26 cellular contexts compared by ENCODE assay signal in the genomic region with DNA sequence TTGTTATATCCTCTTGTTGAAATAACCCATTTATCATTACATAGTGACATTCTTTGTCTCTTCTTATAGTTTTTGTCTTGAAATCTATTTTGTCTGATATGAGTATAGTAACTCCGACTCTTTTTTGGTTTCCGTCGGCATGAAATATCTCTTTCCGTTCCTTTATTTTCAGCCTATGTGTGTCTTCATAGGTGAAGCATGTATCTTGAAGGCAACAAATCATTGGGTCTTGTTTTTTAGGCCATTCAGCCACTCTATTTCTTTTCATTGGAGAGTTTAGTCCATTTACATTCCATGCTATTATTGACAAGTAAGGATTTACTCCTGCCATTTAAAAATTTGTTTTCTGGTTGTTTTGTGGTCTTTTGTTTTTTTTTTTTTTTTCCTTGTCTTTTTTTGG.
"Had no signal": no experiment of that assay in that cellular context is flagged by ENCODE, and none has a peak within 500 bp of the region (broad histone marks: within the 10 kb centered on the region; RNA-seq: fewer than 3 reads in every experiment).

No MANE protein-coding gene starts in this region.

- FAIRE-seq: urothelium cell line had no signal

- H3K4me3 ChIP-seq: stomach, suprapubic skin, testis, thoracic aorta, thyroid gland, tibial artery, tibial nerve, transverse colon, upper lobe of left lung, upper lobe of right lung, uterus, vagina had no signal

- ATAC-seq: stimulated activated effector memory CD8-positive, alpha-beta T cell treated with anti-CD3 and anti-CD28 coated beads, Interleukin-12 subunit alpha, Interleukin-12 subunit beta, amount 100 ng/mL, for 72 hours; stimulated activated memory B cell treated with anti-CD40 and anti-IgM and Interleukin-4, amounts not matched to agents 10 μg/mL and 1 μg/mL and 100 μg/mL, for 72 hours; stimulated activated naive B cell treated with anti-CD40 and anti-IgM and Interleukin-4, amounts not matched to agents 10 μg/mL and 1 μg/mL and 100 μg/mL, for 72 hours; stimulated activated naive CD8-positive, alpha-beta T cell treated with anti-CD3 and anti-CD28 coated beads, Interleukin-15, amount 100 ng/mL, for 72 hours; stimulated activated naive CD8-positive, alpha-beta T cell treated with anti-CD3 and anti-CD28 coated beads, Interleukin-15, Interleukin-2, amounts not matched to agents 100 U/mL and 50 U/mL, for 24 hours; upper lobe of right lung had no signal

- H3K9me3 ChIP-seq: testis, thyroid gland, uterus, vagina had no signal

- H3K36me3 ChIP-seq: stomach, suprapubic skin, thoracic aorta, thyroid gland, tibial artery, tibial nerve, transverse colon, upper lobe of left lung, upper lobe of right lung, uterus, vagina had no signal

- H3K27ac ChIP-seq: stomach, suprapubic skin, testis, thoracic aorta, thyroid gland, tibial artery, tibial nerve, transverse colon, upper lobe of left lung, upper lobe of right lung, uterus, vagina had no signal

- H3K27me3 ChIP-seq: stomach, suprapubic skin, testis, thyroid gland, tibial artery, tibial nerve, transverse colon, upper lobe of left lung, upper lobe of right lung, uterus, vagina had no signal

- H3K4me1 ChIP-seq: stomach, suprapubic skin, testis, thyroid gland, tibial artery, tibial nerve, transverse colon, upper lobe of left lung, upper lobe of right lung, uterus, vagina had no signal

- DNase-seq: stimulated activated CD4-positive, alpha-beta T cell treated with anti-CD3 and anti-CD28 coated beads, Interleukin-2, amount 100 ng/mL, for 24 hours; stimulated activated CD4-positive, alpha-beta T cell treated with anti-CD3 and anti-CD28 coated beads, Interleukin-2, amount 100 ng/mL, for 48 hours; stimulated activated CD4-positive, alpha-beta T cell treated with anti-CD3 and anti-CD28 coated beads, Interleukin-4, amount 100 ng/mL, for 1 hour; stimulated activated CD4-positive, alpha-beta T cell treated with anti-CD3 and anti-CD28 coated beads, Interleukin-4, amount 100 ng/mL, for 4 hours; stimulated activated CD8-positive, alpha-beta memory T cell treated with anti-CD3 and anti-CD28 coated beads, Interleukin-4, amount 100 ng/mL, for 48 hours; stimulated activated naive B cell treated with anti-CD40 and anti-IgM and Interleukin-4, amounts not matched to agents 10 μg/mL and 1 μg/mL and 100 μg/mL, for 72 hours; stimulated activated naive CD4-positive, alpha-beta T cell; stimulated activated naive CD8-positive, alpha-beta T cell treated with anti-CD3 and anti-CD28 coated beads, Interleukin-15, amount 100 ng/mL, for 72 hours; stimulated activated naive CD8-positive, alpha-beta T cell treated with anti-CD3 and anti-CD28 coated beads, Interleukin-15, Interleukin-2, amounts not matched to agents 100 U/mL and 50 U/mL, for 24 hours; stomach; substantia nigra; testis; thyroid gland; tibial artery; transverse colon; trophoblast cell; upper lobe of left lung; upper lobe of right lung; uterus had no signal
